In the genomic region with DNA sequence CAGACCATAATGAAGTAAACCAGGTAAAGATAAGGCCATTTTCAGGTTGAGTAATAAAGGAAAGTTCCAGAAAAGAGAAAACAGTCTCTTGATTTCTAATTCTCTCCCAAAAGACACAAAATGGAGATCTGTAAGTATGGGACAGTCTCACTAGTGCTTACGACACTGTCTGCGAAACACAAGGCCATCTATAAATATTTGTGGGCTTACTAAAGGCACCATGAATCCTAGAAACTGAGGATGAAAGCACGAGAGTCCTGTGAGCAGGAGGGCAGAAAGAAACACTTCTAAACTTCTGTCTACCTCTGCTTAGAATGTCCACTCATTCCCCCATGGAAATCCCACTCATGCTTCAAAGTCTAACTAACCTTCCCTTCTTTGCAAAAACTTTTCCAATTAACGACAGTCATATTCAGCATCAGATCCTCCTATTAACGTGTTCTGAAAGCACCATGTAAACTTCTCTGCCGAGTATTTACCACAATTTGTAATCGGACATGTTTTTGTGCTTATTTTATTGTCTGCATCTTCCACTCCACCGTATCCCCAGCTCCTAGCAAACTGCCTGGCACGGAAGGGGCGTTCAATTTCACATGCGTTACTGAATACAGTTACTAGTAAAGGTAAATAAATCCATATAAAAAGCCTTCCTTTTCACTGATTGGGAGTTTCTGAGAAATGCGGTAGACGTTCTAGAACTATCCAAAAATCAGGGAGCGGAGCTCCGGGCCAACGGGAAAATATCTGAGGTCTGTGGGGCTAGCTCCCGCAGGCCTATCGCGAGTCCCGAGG, we compare ENCODE assay signal across 8 cellular contexts. TPM values are rescaled to one million over a fixed set of nuclear protein-coding genes. Genes with fewer than 3 reads are reported as not detected.
DNase-seq lines count a peak whose midpoint lies in the region; ATAC-seq and TF ChIP-seq lines count a peak whose summit lies in the region.

No MANE protein-coding gene starts in this region.

- in situ Hi-C loops in GM13976 (cut with MboI; ENCODE audit: low sequenced_read_pairs, unreplicated experiment): no loop called here

- H3K27ac ChIP-seq in DOHH2 (ENCODE audit: low read depth, low read length): peak overlapping the region; percentile 54
- H3K27ac ChIP-seq in vagina: peak overlapping the region; percentile 78

- H3K9me3 ChIP-seq in DOHH2 (ENCODE audit: control insufficient read depth, insufficient read depth, low read length) (no peaks in the 10 kb centered on the region), vagina (no peaks in the 10 kb centered on the region)

- ATAC-seq in HG02610 (IDR thresholded peaks at IDR 0.05; ENCODE audit: unreplicated experiment) (peak; percentile 0), GM19328 (IDR thresholded peaks at IDR 0.05; ENCODE audit: unreplicated experiment) (no peak)

- peaks cover 27% of the 10 kb centered on the region for H3K79me2 ChIP-seq in DOHH2 (ENCODE audit: control insufficient read depth, low read length)

- TF ChIP-seq CTCF in DOHH2 (IDR thresholded peaks at IDR 0.05; ENCODE audit: low read depth, low read length, poor library complexity, severe bottlenecking) (no peak), WI38 (IDR thresholded peaks at IDR 0.05; ENCODE audit: low read depth, low read length) (no peak), kidney epithelial cell (IDR thresholded peaks at IDR 0.05; ENCODE audit: insufficient read depth, low read length, poor library complexity, severe bottlenecking) (no peak), vagina (IDR thresholded peaks at IDR 0.05) (no peak), GM13976 (IDR thresholded peaks at IDR 0.05; ENCODE audit: borderline replicate concordance, control extremely low read depth, extremely low read depth, insufficient read depth, missing control alignments) (no peak)

- DNase-seq in kidney epithelial cell (ENCODE audit: low read depth) (no peak), vagina (ENCODE audit: extremely low spot score in 2 of 2) (no peak), GM13976 (ENCODE audit: low spot score) (no peak), NCI-H1105 (lab: John Stamatoyannopoulos, UW) (no peak)

- H3K9me2 ChIP-seq in DOHH2 (replicated peaks; ENCODE audit: control insufficient read depth, low read length): no peaks in the 10 kb centered on the region

- peaks cover 8% of the 10 kb centered on the region; the same call in 1 of the 2 replicates for H3K4me1 ChIP-seq in DOHH2 (ENCODE audit: control insufficient read depth, low read length)
- H3K4me1 ChIP-seq in vagina: peaks cover 12% of the 10 kb centered on the region

- H3K27me3 ChIP-seq in DOHH2 (ENCODE audit: control insufficient read depth, low read length): no peaks in the 10 kb centered on the region
- H3K27me3 ChIP-seq in kidney epithelial cell (ENCODE audit: control insufficient read depth, insufficient read depth, low read length): no peaks in the 10 kb centered on the region
- no peaks in the 10 kb centered on the region for H3K27me3 ChIP-seq in vagina

- H4K20me1 ChIP-seq in DOHH2 (ENCODE audit: control insufficient read depth, insufficient read depth, low read depth, low read length): no peaks in the 10 kb centered on the region

- H3K4me3 ChIP-seq in DOHH2 (ENCODE audit: low read length) (peak overlapping the region; percentile 92), WI38 (ENCODE audit: low read depth, low read length) (peak overlapping the region; percentile 64), kidney epithelial cell (ENCODE audit: low read depth, low read length) (peak overlapping the region; percentile 66), vagina (peak overlapping the region; percentile 56 to 57)

- no peak for TF ChIP-seq POLR2A in vagina (IDR thresholded peaks at IDR 0.05)

- peaks cover 20% of the 10 kb centered on the region for H3K36me3 ChIP-seq in DOHH2 (ENCODE audit: control insufficient read depth, low read length)
- no peaks in the 10 kb centered on the region for H3K36me3 ChIP-seq in kidney epithelial cell (ENCODE audit: control insufficient read depth, insufficient read depth, low read length)
- H3K36me3 ChIP-seq in vagina: peaks cover 0 to 9% of the 10 kb centered on the region in 2 donors

- intact Hi-C loops in vagina (cut with DNase I): no loop called here

- H3K4me2 ChIP-seq in DOHH2 (ENCODE audit: low read length): peak overlapping the region; percentile 79

- H3F3A ChIP-seq in DOHH2 (ENCODE audit: control insufficient read depth, insufficient read depth): no peaks in the 10 kb centered on the region

RNA-seq across cellular contexts. Expression of gene PSMD10, which starts 0.7 kb away (rescaled TPM):
- 44.6 and 45.1 TPM in 2 replicates for total RNA-seq in kidney epithelial cell
- total RNA-seq in vagina: 33.6 TPM

RNA-seq across cellular contexts. Expression of gene ATG4A, which starts 0.9 kb away (rescaled TPM):
- total RNA-seq in kidney epithelial cell (8.1 and 10.0 TPM in 2 replicates), vagina (5.4 TPM)

RNA-seq across cellular contexts. Expression of gene VSIG1, which starts 45.8 kb away (rescaled TPM):
- 0.27 and 0.29 TPM in 2 replicates for total RNA-seq in kidney epithelial cell
- 0.25 TPM for total RNA-seq in vagina
